8 cellular contexts compared by ENCODE assay signal in the genomic region with DNA sequence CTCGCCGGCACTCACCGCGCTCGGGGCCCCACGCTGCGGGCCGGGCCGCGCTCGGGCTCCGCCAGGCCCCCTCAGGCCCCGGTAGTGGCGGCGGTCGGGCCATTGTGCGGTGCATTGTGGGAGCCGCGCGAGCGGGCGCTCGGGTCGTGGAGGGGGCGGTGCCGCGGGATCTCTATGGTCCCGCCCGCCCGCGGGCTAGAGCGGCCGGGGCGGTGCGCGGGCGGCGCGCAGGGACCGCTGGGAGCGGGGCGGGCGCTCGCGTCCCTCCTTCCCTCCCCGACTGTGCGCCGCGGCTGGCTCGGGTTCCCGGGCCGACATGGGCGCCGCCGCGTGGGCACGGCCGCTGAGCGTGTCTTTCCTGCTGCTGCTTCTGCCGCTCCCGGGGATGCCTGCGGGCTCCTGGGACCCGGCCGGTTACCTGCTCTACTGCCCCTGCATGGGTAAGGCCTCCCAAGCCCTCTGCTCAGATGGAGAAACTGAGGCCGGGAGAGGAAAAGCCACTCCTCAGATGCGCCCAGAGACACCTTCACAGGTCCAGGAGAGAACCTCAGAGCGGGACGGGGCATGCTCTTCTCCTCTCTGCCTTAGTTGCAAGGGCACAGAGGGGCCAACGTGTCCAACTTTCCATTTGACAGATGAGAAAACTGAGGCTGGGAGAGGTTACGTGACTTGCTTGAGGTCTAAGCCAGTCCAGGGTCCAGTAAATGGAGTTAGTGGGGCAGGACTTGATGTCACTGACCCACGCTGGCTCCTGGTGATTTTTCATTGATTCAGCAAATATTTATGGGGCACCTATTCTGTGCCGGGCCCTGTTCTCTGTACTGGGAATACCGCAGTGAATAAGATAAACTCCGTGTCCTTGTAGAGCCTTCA. TPM values are rescaled to one million over a fixed set of nuclear protein-coding genes. Genes with fewer than 3 reads are reported as not detected.
DNase-seq lines count a peak whose midpoint lies in the region; ATAC-seq and TF ChIP-seq lines count a peak whose summit lies in the region.

A gene with protein sequence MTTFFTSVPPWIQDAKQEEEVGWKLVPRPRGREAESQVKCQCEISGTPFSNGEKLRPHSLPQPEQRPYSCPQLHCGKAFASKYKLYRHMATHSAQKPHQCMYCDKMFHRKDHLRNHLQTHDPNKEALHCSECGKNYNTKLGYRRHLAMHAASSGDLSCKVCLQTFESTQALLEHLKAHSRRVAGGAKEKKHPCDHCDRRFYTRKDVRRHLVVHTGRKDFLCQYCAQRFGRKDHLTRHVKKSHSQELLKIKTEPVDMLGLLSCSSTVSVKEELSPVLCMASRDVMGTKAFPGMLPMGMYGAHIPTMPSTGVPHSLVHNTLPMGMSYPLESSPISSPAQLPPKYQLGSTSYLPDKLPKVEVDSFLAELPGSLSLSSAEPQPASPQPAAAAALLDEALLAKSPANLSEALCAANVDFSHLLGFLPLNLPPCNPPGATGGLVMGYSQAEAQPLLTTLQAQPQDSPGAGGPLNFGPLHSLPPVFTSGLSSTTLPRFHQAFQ (minus strand): TSS at position 118 of the 873 bp plus-strand sequence. CDS start 5,565 bp downstream, outside the sequence.
Gene POFUT1, plus strand, starts transcription at position 255 of the 873 bp plus-strand sequence. Its CDS starts 62 bp downstream, at position 317.

- H3K27ac Mint-ChIP-seq in activated naive CD8-positive, alpha-beta T cell treated with anti-CD3 and anti-CD28 coated beads for 36 hours, result peak within 1 kb of the TSS; percentile 98

- peak within 1 kb of the TSS; percentile 100 for H3K4me3 Mint-ChIP-seq in activated naive CD8-positive, alpha-beta T cell treated with anti-CD3 and anti-CD28 coated beads for 36 hours

- H4K20me1 ChIP-seq in SU-DHL-6 (ENCODE audit: low read depth, low read length), result peaks cover 8% of the 10 kb centered on the region; the same call in 1 of the 2 replicates

- H2AFZ ChIP-seq in SU-DHL-6 (ENCODE audit: low read depth, low read length, severe bottlenecking), result peak within 1 kb of the TSS; percentile 71

- H3K4me1 Mint-ChIP-seq in activated naive CD8-positive, alpha-beta T cell treated with anti-CD3 and anti-CD28 coated beads for 36 hours, result peaks cover 58% of the 10 kb centered on the region

- TF ChIP-seq POLR2A in NB4 (IDR thresholded peaks at IDR 0.05; ENCODE audit: extremely low read depth, insufficient read length) (peak; percentile 93), transverse colon (IDR thresholded peaks at IDR 0.05) (peak; percentile 72)

- ATAC-seq in HG02588 (IDR thresholded peaks at IDR 0.05; ENCODE audit: unreplicated experiment), result peak; percentile 87

- no peaks in the 10 kb centered on the region for H3K9me2 ChIP-seq in SU-DHL-6 (replicated peaks; ENCODE audit: insufficient read depth, low read length)

- H3K4me1 ChIP-seq in cardiac muscle cell (ENCODE audit: low read depth) (peaks cover 41% of the 10 kb centered on the region), transverse colon (peaks cover 38 to 63% (median 54%) of the 10 kb centered on the region in 4 donors)

- DNase-seq in NB4 (ENCODE audit: low read depth) (peak; percentile 92), cardiac muscle cell (ENCODE audit: low read depth in 1 of 2, low spot score in 1 of 2) (peak; percentile 92 to 95), pons (ENCODE audit: low spot score) (peak; percentile 76), transverse colon (peak; percentile 93)
- DNase-seq in activated naive CD8-positive, alpha-beta T cell treated with anti-CD3 and anti-CD28 coated beads for 36 hours, result peak; percentile 96

- H3K9me3 ChIP-seq in SU-DHL-6 (ENCODE audit: insufficient read depth, low read length), result no peaks in the 10 kb centered on the region
- no peaks in the 10 kb centered on the region for H3K9me3 ChIP-seq in cardiac muscle cell (ENCODE audit: low read depth)
- no peaks in the 10 kb centered on the region for H3K9me3 ChIP-seq in transverse colon

- peak within 1 kb of the TSS; percentile 90 for H3K9ac ChIP-seq in SU-DHL-6 (ENCODE audit: low read length)

- intact Hi-C loops in transverse colon (cut with DNase I; ENCODE audit: low total_unique reads), result no loop called here

- peaks cover 70% of the 10 kb centered on the region for H3K79me2 ChIP-seq in SU-DHL-6 (ENCODE audit: insufficient read depth, low read length)

- peaks cover 9% of the 10 kb centered on the region; the same call in 1 of the 2 replicates for H3F3A ChIP-seq in SU-DHL-6 (ENCODE audit: insufficient read depth)

- TF ChIP-seq CTCF in GM12873 (IDR thresholded peaks at IDR 0.05; ENCODE audit: insufficient read depth, low read depth, low read length, missing control alignments) (peak; percentile 28), NB4 (IDR thresholded peaks at IDR 0.05; ENCODE audit: low read depth, low read length) (no peak), SU-DHL-6 (IDR thresholded peaks at IDR 0.05; ENCODE audit: insufficient read depth, low read length, poor library complexity, severe bottlenecking) (peak; percentile 14), cardiac muscle cell (IDR thresholded peaks at IDR 0.05; ENCODE audit: low read depth, low read length) (peak; percentile 35), transverse colon (IDR thresholded peaks at IDR 0.05) (peak in 1 of 5 experiments; percentile 18)

- H3K4me3 ChIP-seq in NB4 (ENCODE audit: low read depth, low read length) (peak within 1 kb of the TSS; percentile 93), SU-DHL-6 (ENCODE audit: insufficient read depth, low read length, poor library complexity, severe bottlenecking) (peak within 1 kb of the TSS; percentile 93), cardiac muscle cell (peak within 1 kb of the TSS; percentile 87), transverse colon (peak within 1 kb of the TSS; percentile 77 to 100 (median 91))

- H3K27me3 ChIP-seq in SU-DHL-6 (ENCODE audit: low read length) (no peaks in the 10 kb centered on the region), cardiac muscle cell (no peaks in the 10 kb centered on the region), transverse colon (no peaks in the 10 kb centered on the region)

- peaks cover 81% of the 10 kb centered on the region for H3K36me3 Mint-ChIP-seq in activated naive CD8-positive, alpha-beta T cell treated with anti-CD3 and anti-CD28 coated beads for 36 hours

- no peak for TF ChIP-seq EP300 in transverse colon (IDR thresholded peaks at IDR 0.05; ENCODE audit: low read depth)

- H3K4me2 ChIP-seq in SU-DHL-6 (ENCODE audit: low read depth, low read length, poor library complexity, severe bottlenecking), result peak within 1 kb of the TSS; percentile 89

- H3K27ac ChIP-seq in SU-DHL-6 (ENCODE audit: low read depth, low read length), result peak within 1 kb of the TSS; percentile 60
- peak within 1 kb of the TSS; percentile 99 for H3K27ac ChIP-seq in cardiac muscle cell
- peak within 1 kb of the TSS; percentile 83 to 96 (median 92) for H3K27ac ChIP-seq in transverse colon

- WGBS in transverse colon (ENCODE audit: low coverage in 1 of 2), 2 donors, result 1% methylated on average over 57 of the region's 74 CpGs; no CpG with 5 or more reads in 1 of the 2 donors

- H3K9me3 Mint-ChIP-seq in activated naive CD8-positive, alpha-beta T cell treated with anti-CD3 and anti-CD28 coated beads for 36 hours, result no peaks in the 10 kb centered on the region

- H3K36me3 ChIP-seq in SU-DHL-6 (ENCODE audit: low read length), result peaks cover 3% of the 10 kb centered on the region; the same call in 1 of the 2 replicates
- no peaks in the 10 kb centered on the region for H3K36me3 ChIP-seq in cardiac muscle cell
- H3K36me3 ChIP-seq in transverse colon, result peaks cover 0 to 10% (median 0%) of the 10 kb centered on the region in 4 donors

- in situ Hi-C loops in transverse colon (cut with MboI; ENCODE audit: low pct_ligation_motif_present in 1 of 4, low pct_unique_long_range_greater_than_20kb in 1 of 4, low sequenced_read_pairs in 3 of 4), result no loop called here

- no peaks in the 10 kb centered on the region for H3K27me3 Mint-ChIP-seq in activated naive CD8-positive, alpha-beta T cell treated with anti-CD3 and anti-CD28 coated beads for 36 hours

RNA-seq across cellular contexts. Expression of the first gene that starts in this region (rescaled TPM):
- total RNA-seq in activated naive CD8-positive, alpha-beta T cell treated with anti-CD3 and anti-CD28 coated beads for 36 hours, result 10 to 100 TPM; 86.9 to 87.2 TPM
- 17.7 and 29.8 TPM in 2 replicates for total RNA-seq in cardiac muscle cell
- 18.3 and 29.3 TPM in 2 replicates for polyA plus RNA-seq in cardiac muscle cell
- total RNA-seq in transverse colon, result 10 to 100 TPM in 2 of 4 donors, 1 to 10 TPM in 2; 6.6 to 24.9 (median 11.8) TPM

RNA-seq across cellular contexts. Expression of gene POFUT1, which starts in this region (rescaled TPM):
- total RNA-seq in activated naive CD8-positive, alpha-beta T cell treated with anti-CD3 and anti-CD28 coated beads for 36 hours, result 10 to 100 TPM; 64.0 to 65.7 TPM
- 26.2 and 31.4 TPM in 2 replicates for total RNA-seq in cardiac muscle cell
- 21.2 and 25.1 TPM in 2 replicates for polyA plus RNA-seq in cardiac muscle cell
- total RNA-seq in transverse colon, result 10 to 100 TPM; 13.8 to 96.1 (median 49.6) TPM

Comparison
In these comparisons a context has a peak if more than half of its experiments do, and no peak if none do; other contexts are left out.
1. Peak in every context shown above with its lines: DNase-seq, ATAC-seq, H3K4me3 ChIP-seq and H3K27ac ChIP-seq.